ENCODE assay signal across 20 cellular contexts in genomic region chr6:168089186-168090063, GRCh38. TPM values are rescaled to one million over a fixed set of nuclear protein-coding genes. Genes with fewer than 3 reads are reported as not detected.
A peak's percentile ranks its signal among the peaks of the same experiment; 100 is the strongest.
DNase-seq lines count a peak whose midpoint lies in the region; TF ChIP-seq lines count a peak whose summit lies in the region.
"Had no signal": no experiment of that assay in that cellular context is flagged by ENCODE, and none has a peak within 500 bp of the region (broad histone marks: within the 10 kb centered on the region; RNA-seq: fewer than 3 reads in every experiment).

No MANE protein-coding gene starts in this region.

- DNase-seq in DMS53 (lab: John Stamatoyannopoulos, UW) = peak; percentile 20
- no peak for DNase-seq in DMS53 treated with DMSO at 0.1 percent for 48 hours (lab: John Stamatoyannopoulos, UW; ENCODE audit: unreplicated experiment)
- peak; percentile 63 for DNase-seq in NCI-H2029 (lab: John Stamatoyannopoulos, UW)
- peak; percentile 72 for DNase-seq in chondrocyte (ENCODE audit: low spot score)
- DNase-seq in posterior vena cava (ENCODE audit: low spot score) = peak; percentile 77
- no peak for DNase-seq in NCI-H1436 (lab: John Stamatoyannopoulos, UW)
- no peak for DNase-seq in transverse colon
- DNase-seq in brain microvascular endothelial cell = no peak
- DNase-seq: amygdala; MM.1S; stimulated activated CD4-positive, alpha-beta T cell treated with anti-CD3 and anti-CD28 coated beads, Interleukin-4, amount 100 ng/mL, for 4 hours had no signal

- H3K36me3 ChIP-seq in transverse colon = no peaks in the 10 kb centered on the region
- no peaks in the 10 kb centered on the region for H3K36me3 ChIP-seq in brain microvascular endothelial cell (replicated peaks)
- H3K36me3 ChIP-seq: gastrocnemius medialis, thoracic aorta had no signal

- H3K4me1 Mint-ChIP-seq in chondrocyte (ENCODE audit: low read depth) = peaks cover 20% of the 10 kb centered on the region
- H3K4me1 Mint-ChIP-seq: memory B cell had no signal

- no peak for TF ChIP-seq POLR2A in transverse colon (IDR thresholded peaks at IDR 0.05)

- 83% methylated on average over 34 of the region's 34 CpGs; no CpG with 5 or more reads in 1 of the 2 donors for WGBS in transverse colon (ENCODE audit: low coverage in 1 of 2), 2 donors

- no peak overlapping the region for H3K4me3 Mint-ChIP-seq in chondrocyte (ENCODE audit: unreplicated experiment)
- H3K4me3 Mint-ChIP-seq: memory B cell, WTC11 had no signal

- no peak for TF ChIP-seq EP300 in transverse colon (IDR thresholded peaks at IDR 0.05; ENCODE audit: low read depth)

- peaks cover 5% of the 10 kb centered on the region for H3K27me3 Mint-ChIP-seq in chondrocyte (ENCODE audit: low read depth)

- peaks cover 2% of the 10 kb centered on the region for H3K9me3 Mint-ChIP-seq in chondrocyte (ENCODE audit: low read depth)

- intact Hi-C loops in posterior vena cava (cut with DNase I) (no loop called here), transverse colon (cut with DNase I; ENCODE audit: low total_unique reads) (no loop called here)

- H3K27me3 ChIP-seq in transverse colon = no peaks in the 10 kb centered on the region
- peaks cover 8% of the 10 kb centered on the region for H3K27me3 ChIP-seq in brain microvascular endothelial cell (replicated peaks)
- H3K27me3 ChIP-seq: gastrocnemius medialis had no signal

- TF ChIP-seq CTCF in chondrocyte (IDR thresholded peaks at IDR 0.05) (no peak), transverse colon (IDR thresholded peaks at IDR 0.05) (no peak), brain microvascular endothelial cell (IDR thresholded peaks at IDR 0.05; ENCODE audit: low read depth, low read length, missing control alignments) (no peak)

- no peaks in the 10 kb centered on the region for H3K9me3 ChIP-seq in transverse colon
- H3K9me3 ChIP-seq: gastrocnemius medialis, thoracic aorta had no signal

- H3K36me3 Mint-ChIP-seq in chondrocyte (ENCODE audit: low read depth) = no peaks in the 10 kb centered on the region
- H3K36me3 Mint-ChIP-seq: memory B cell, WTC11 had no signal

- in situ Hi-C loops in transverse colon (cut with MboI; ENCODE audit: low pct_ligation_motif_present in 1 of 4, low pct_unique_long_range_greater_than_20kb in 1 of 4, low sequenced_read_pairs in 3 of 4) (no loop called here), brain microvascular endothelial cell (cut with HindIII; ENCODE audit: low pct_ligation_motif_present, low sequenced_read_pairs) (no loop called here)

- H3K4me3 ChIP-seq in transverse colon (no peak overlapping the region), brain microvascular endothelial cell (ENCODE audit: low read depth, low read length) (no peak overlapping the region)
- H3K4me3 ChIP-seq: gastrocnemius medialis, thoracic aorta had no signal

- H3K4me1 ChIP-seq in transverse colon = peaks cover 12 to 29% (median 24%) of the 10 kb centered on the region in 4 donors

- no peak overlapping the region for H3K27ac Mint-ChIP-seq in chondrocyte (ENCODE audit: unreplicated experiment)
- H3K27ac Mint-ChIP-seq: activated T-helper 2 cell treated with anti-CD3 and anti-CD28 coated beads, Interferon-gamma antibody, Interleukin-2, Interleukin-4, amounts not matched to agents 10 μg/mL and 5 μg/mL and 100 μg/mL, durations not matched to agents 14 hours and 24 hours and 36 hours; memory B cell; WTC11 had no signal

- H3K27ac ChIP-seq in transverse colon (no peak overlapping the region), brain microvascular endothelial cell (no peak overlapping the region)
- H3K27ac ChIP-seq: 22Rv1, RWPE1, thoracic aorta had no signal

RNA-seq across cellular contexts. Expression of gene FRMD1, which starts 10.4 kb away (rescaled TPM):
- 0.20 to 0.28 TPM in 2 of 3 replicates, not detected in the other for total RNA-seq in chondrocyte
- under 1 TPM in 1 of 2 donors, not detected in 1; 0.14 TPM for total RNA-seq in posterior vena cava
- total RNA-seq in transverse colon = 10 to 100 TPM; 35.4 to 86.4 (median 47.7) TPM
- total RNA-seq: activated CD8-positive, alpha-beta memory T cell treated with anti-CD3 and anti-CD28 coated beads for 36 hours; activated T-helper 2 cell treated with anti-CD3 and anti-CD28 coated beads, Interferon-gamma antibody, Interleukin-2, Interleukin-4, amounts not matched to agents 10 μg/mL and 5 μg/mL and 100 μg/mL, durations not matched to agents 14 hours and 24 hours and 36 hours; T-helper 1 cell treated with Interleukin-12 subunit alpha and Interleukin-12 subunit beta and Interleukin-4 antibody, amounts not matched to agents 30 ng/mL and 1 ng/mL, for 36 hours; thoracic aorta had no signal

Comparison
In these comparisons a context has a peak if more than half of its experiments do, and no peak if none do; other contexts are left out.
1. DNase-seq: peak in DMS53 (single experiment), NCI-H2029 (single experiment), chondrocyte (single experiment) and posterior vena cava (single experiment); none in DMS53 treated with DMSO at 0.1 percent for 48 hours (single experiment), NCI-H1436 (single experiment), transverse colon (single experiment) and brain microvascular endothelial cell (single experiment).
2. RNA of gene FRMD1, which starts 10.4 kb away (total RNA-seq): 35.4 to 86.4 TPM in transverse colon; 0.20 to 0.28 TPM in chondrocyte and 0.14 TPM in posterior vena cava; every median in the first group is over 10 times any median in the second.